Comparison of ENCODE assay signal across 8 cellular contexts in the genomic region with DNA sequence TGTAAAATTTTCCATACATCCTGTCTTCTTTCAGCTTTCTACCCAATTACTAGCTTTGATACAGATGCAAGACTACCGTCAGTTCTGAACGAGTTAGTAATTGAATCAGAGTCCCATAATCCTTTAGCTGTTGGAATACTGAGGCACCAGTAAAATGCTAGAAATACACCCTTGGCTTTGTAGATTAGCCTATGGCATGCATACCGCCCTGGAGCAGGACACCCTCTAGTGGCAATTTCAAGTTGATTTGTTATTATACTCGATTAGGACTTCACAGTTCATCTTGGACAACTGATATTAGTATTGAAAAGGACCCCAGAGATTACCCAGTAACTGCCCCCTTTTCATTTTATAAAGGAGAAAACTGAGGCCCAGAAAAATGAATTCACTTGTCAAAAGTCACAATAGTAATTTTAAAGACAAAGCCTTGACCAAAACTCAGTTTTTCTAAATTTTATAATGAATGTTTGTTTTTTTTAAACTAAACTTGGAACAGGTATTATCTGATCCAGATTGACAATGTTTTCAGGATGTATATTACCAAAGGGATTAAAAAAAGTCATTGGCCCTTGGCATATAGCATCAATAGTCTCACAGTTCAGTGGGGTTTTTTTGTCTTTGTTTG. TPM values are rescaled to one million over a fixed set of nuclear protein-coding genes. Genes with fewer than 3 reads are reported as not detected.
DNase-seq lines count a peak whose midpoint lies in the region; ATAC-seq and TF ChIP-seq lines count a peak whose summit lies in the region.

No MANE protein-coding gene starts in this region.

- H3K36me3 ChIP-seq in colonic mucosa (no peaks in the 10 kb centered on the region), liver (ENCODE audit: control insufficient read depth in 4 of 4, insufficient read depth in 3 of 4, low read depth in 1 of 4, low read length in 3 of 4) (peaks cover 0 to 3% (median 0%) of the 10 kb centered on the region in 4 donors)

- intact Hi-C loops in colonic mucosa (cut with DNase I) = loop anchor here (5.0 kb wide), 2 partner anchors 73 to 163 kb away; a partner anchor contains a TSS

- 26% methylated on average over 4 of the region's 4 CpGs for WGBS in liver

- peak; percentile 56 for TF ChIP-seq CTCF in colonic mucosa (IDR thresholded peaks at IDR 0.05)
- peak; percentile 61 for TF ChIP-seq CTCF in liver (IDR thresholded peaks at IDR 0.05; ENCODE audit: low read depth, low read length, missing input control)

- H3K4me1 ChIP-seq in colonic mucosa (no peaks in the 10 kb centered on the region), liver (ENCODE audit: control insufficient read depth in 4 of 4, insufficient read depth in 4 of 4, low read length in 3 of 4) (peaks cover 0 to 4% (median 0%) of the 10 kb centered on the region in 4 donors)

- H3K4me1 Mint-ChIP-seq in stimulated activated effector memory CD8-positive, alpha-beta T cell treated with anti-CD3 and anti-CD28 coated beads, Interleukin-12 subunit alpha, Interleukin-12 subunit beta, amount 100 ng/mL, for 72 hours = peaks cover 14% of the 10 kb centered on the region

- H3K9me3 Mint-ChIP-seq in stimulated activated effector memory CD8-positive, alpha-beta T cell treated with anti-CD3 and anti-CD28 coated beads, Interleukin-12 subunit alpha, Interleukin-12 subunit beta, amount 100 ng/mL, for 72 hours = no peaks in the 10 kb centered on the region

- no peak overlapping the region for H3K27ac Mint-ChIP-seq in stimulated activated effector memory CD8-positive, alpha-beta T cell treated with anti-CD3 and anti-CD28 coated beads, Interleukin-12 subunit alpha, Interleukin-12 subunit beta, amount 100 ng/mL, for 72 hours

- H3K27ac ChIP-seq in colonic mucosa (no peak overlapping the region), liver (ENCODE audit: low read depth in 1 of 2, low read length in 2 of 2) (no peak overlapping the region)

- peak; percentile 14 for DNase-seq in DMS 273 treated with DMSO at 0.1 percent for 48 hours (lab: John Stamatoyannopoulos, UW)
- peak; percentile 55 for DNase-seq in NCI-H1092 treated with DMSO at 0.1 percent for 48 hours (lab: John Stamatoyannopoulos, UW)
- peak in 3 of 5 experiments; percentile 9 to 66 (median 16) for DNase-seq in T-helper 2 cell
- peak; percentile 53 for DNase-seq in colonic mucosa
- DNase-seq in stimulated activated effector memory CD8-positive, alpha-beta T cell treated with anti-CD3 and anti-CD28 coated beads, Interleukin-12 subunit alpha, Interleukin-12 subunit beta, amount 100 ng/mL, for 72 hours (ENCODE audit: low spot score in 2 of 2) = peak in 1 of 2 donors; percentile 7

- H3K4me3 Mint-ChIP-seq in stimulated activated effector memory CD8-positive, alpha-beta T cell treated with anti-CD3 and anti-CD28 coated beads, Interleukin-12 subunit alpha, Interleukin-12 subunit beta, amount 100 ng/mL, for 72 hours = no peak overlapping the region

- TF ChIP-seq RAD21 in liver (IDR thresholded peaks at IDR 0.05) = peak; percentile 96 to 97

- ATAC-seq in GM21723 (IDR thresholded peaks at IDR 0.05; ENCODE audit: unreplicated experiment) (peak; percentile 79), HG02610 (IDR thresholded peaks at IDR 0.05; ENCODE audit: unreplicated experiment) (no peak)
- ATAC-seq in stimulated activated effector memory CD8-positive, alpha-beta T cell treated with anti-CD3 and anti-CD28 coated beads, Interleukin-12 subunit alpha, Interleukin-12 subunit beta, amount 100 ng/mL, for 72 hours = peak; percentile 71

- no peak overlapping the region for H3K4me3 ChIP-seq in colonic mucosa
- no peak overlapping the region for H3K4me3 ChIP-seq in liver (ENCODE audit: low read depth in 1 of 3, low read length in 3 of 3)

- H3K9ac ChIP-seq in colonic mucosa (ENCODE audit: low read depth in 2 of 2, low read length in 2 of 2) (no peak overlapping the region), liver (ENCODE audit: low read depth in 1 of 2, low read length in 2 of 2) (no peak overlapping the region)

- H3K36me3 Mint-ChIP-seq in stimulated activated effector memory CD8-positive, alpha-beta T cell treated with anti-CD3 and anti-CD28 coated beads, Interleukin-12 subunit alpha, Interleukin-12 subunit beta, amount 100 ng/mL, for 72 hours = peaks cover 22% of the 10 kb centered on the region

- H3K27me3 ChIP-seq in colonic mucosa (no peaks in the 10 kb centered on the region), liver (ENCODE audit: control insufficient read depth in 4 of 4, insufficient read depth in 4 of 4, low read length in 3 of 4) (no peaks in the 10 kb centered on the region)

- H3K9me3 ChIP-seq in colonic mucosa (no peaks in the 10 kb centered on the region), liver (ENCODE audit: control insufficient read depth in 4 of 4, low read length in 3 of 4) (no peaks in the 10 kb centered on the region)

TF ChIP-seq in liver, 16 proteins besides CTCF, POLR2A, EP300 and RAD21:
- TF ChIP-seq TAF1 (conservative IDR thresholded peaks at IDR 0.05) = no peak
- TF ChIP-seq HNF4G (IDR thresholded peaks at IDR 0.05) = no peak
- TF ChIP-seq, protein P1, sequence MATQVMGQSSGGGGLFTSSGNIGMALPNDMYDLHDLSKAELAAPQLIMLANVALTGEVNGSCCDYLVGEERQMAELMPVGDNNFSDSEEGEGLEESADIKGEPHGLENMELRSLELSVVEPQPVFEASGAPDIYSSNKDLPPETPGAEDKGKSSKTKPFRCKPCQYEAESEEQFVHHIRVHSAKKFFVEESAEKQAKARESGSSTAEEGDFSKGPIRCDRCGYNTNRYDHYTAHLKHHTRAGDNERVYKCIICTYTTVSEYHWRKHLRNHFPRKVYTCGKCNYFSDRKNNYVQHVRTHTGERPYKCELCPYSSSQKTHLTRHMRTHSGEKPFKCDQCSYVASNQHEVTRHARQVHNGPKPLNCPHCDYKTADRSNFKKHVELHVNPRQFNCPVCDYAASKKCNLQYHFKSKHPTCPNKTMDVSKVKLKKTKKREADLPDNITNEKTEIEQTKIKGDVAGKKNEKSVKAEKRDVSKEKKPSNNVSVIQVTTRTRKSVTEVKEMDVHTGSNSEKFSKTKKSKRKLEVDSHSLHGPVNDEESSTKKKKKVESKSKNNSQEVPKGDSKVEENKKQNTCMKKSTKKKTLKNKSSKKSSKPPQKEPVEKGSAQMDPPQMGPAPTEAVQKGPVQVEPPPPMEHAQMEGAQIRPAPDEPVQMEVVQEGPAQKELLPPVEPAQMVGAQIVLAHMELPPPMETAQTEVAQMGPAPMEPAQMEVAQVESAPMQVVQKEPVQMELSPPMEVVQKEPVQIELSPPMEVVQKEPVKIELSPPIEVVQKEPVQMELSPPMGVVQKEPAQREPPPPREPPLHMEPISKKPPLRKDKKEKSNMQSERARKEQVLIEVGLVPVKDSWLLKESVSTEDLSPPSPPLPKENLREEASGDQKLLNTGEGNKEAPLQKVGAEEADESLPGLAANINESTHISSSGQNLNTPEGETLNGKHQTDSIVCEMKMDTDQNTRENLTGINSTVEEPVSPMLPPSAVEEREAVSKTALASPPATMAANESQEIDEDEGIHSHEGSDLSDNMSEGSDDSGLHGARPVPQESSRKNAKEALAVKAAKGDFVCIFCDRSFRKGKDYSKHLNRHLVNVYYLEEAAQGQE (IDR thresholded peaks at IDR 0.05) = no peak
- no peak for TF ChIP-seq FOXA2 (IDR thresholded peaks at IDR 0.05)
- TF ChIP-seq GABPA (IDR thresholded peaks at IDR 0.05 in 1 of 2, conservative IDR thresholded peaks at IDR 0.05 in 1 of 2) = no peak
- no peak for TF ChIP-seq NR2F2 (IDR thresholded peaks at IDR 0.05)
- TF ChIP-seq, protein P2, sequence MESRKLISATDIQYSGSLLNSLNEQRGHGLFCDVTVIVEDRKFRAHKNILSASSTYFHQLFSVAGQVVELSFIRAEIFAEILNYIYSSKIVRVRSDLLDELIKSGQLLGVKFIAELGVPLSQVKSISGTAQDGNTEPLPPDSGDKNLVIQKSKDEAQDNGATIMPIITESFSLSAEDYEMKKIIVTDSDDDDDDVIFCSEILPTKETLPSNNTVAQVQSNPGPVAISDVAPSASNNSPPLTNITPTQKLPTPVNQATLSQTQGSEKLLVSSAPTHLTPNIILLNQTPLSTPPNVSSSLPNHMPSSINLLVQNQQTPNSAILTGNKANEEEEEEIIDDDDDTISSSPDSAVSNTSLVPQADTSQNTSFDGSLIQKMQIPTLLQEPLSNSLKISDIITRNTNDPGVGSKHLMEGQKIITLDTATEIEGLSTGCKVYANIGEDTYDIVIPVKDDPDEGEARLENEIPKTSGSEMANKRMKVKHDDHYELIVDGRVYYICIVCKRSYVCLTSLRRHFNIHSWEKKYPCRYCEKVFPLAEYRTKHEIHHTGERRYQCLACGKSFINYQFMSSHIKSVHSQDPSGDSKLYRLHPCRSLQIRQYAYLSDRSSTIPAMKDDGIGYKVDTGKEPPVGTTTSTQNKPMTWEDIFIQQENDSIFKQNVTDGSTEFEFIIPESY (IDR thresholded peaks at IDR 0.05) = no peak
- TF ChIP-seq, protein P3, sequence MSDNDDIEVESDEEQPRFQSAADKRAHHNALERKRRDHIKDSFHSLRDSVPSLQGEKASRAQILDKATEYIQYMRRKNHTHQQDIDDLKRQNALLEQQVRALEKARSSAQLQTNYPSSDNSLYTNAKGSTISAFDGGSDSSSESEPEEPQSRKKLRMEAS (IDR thresholded peaks at IDR 0.05) = no peak
- TF ChIP-seq EGR1 (IDR thresholded peaks at IDR 0.05; ENCODE audit: low read depth in 2 of 2) = no peak
- no peak for TF ChIP-seq HNF4A (conservative IDR thresholded peaks at IDR 0.05)
- no peak for TF ChIP-seq FOXA1 (IDR thresholded peaks at IDR 0.05)
- no peak for TF ChIP-seq SP1 (IDR thresholded peaks at IDR 0.05)
- TF ChIP-seq, protein P4, sequence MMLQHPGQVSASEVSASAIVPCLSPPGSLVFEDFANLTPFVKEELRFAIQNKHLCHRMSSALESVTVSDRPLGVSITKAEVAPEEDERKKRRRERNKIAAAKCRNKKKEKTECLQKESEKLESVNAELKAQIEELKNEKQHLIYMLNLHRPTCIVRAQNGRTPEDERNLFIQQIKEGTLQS (IDR thresholded peaks at IDR 0.05) = no peak
- TF ChIP-seq JUND (IDR thresholded peaks at IDR 0.05) = no peak
- TF ChIP-seq YY1 (IDR thresholded peaks at IDR 0.05) = no peak
- TF ChIP-seq RXRA (IDR thresholded peaks at IDR 0.05) = no peak
TF ChIP-seq in liver: peak in this region for 0.

RNA-seq across cellular contexts. Expression of a gene that starts 46.1 kb away (rescaled TPM):
- total RNA-seq in colonic mucosa (under 1 TPM; 0.72 to 0.89 TPM), liver (under 1 TPM in 1 of 2 donors, not detected in 1; under 0.01 TPM)
- under 1 TPM in 1 of 2 donors, not detected in 1; 0.01 TPM for polyA plus RNA-seq in liver
